In genomic region chrX:18471296-18471695, GRCh38 we compare ENCODE assay signal across 8 cellular contexts. TPM values are rescaled to one million over a fixed set of nuclear protein-coding genes. Genes with fewer than 3 reads are reported as not detected.
"Had no signal": no experiment of that assay in that cellular context is flagged by ENCODE, and none has a peak within 500 bp of the region (broad histone marks: within the 10 kb centered on the region; RNA-seq: fewer than 3 reads in every experiment).

No MANE protein-coding gene starts in this region.

- ATAC-seq: GM12878 had no signal

- FAIRE-seq: G401.6, GM12878, GM12892, GM18507, GM19239 had no signal

- H3K4me3 ChIP-seq: GM12878 had no signal

- DNase-seq: GDM1, GF-D8 had no signal

RNA-seq across cellular contexts. Expression of gene CDKL5, which starts 45.9 kb away (rescaled TPM):
- total RNA-seq: G401 had no signal
